ENCODE assay signal across 2 cellular contexts in genomic region chr5:142474426-142474825, GRCh38.
TF ChIP-seq lines count a peak whose summit lies in the region.

No MANE protein-coding gene starts in this region.

TF ChIP-seq in IMR-90, 13 proteins besides CTCF, POLR2A, EP300 and RAD21:
- TF ChIP-seq BHLHE40 (IDR thresholded peaks at IDR 0.05; ENCODE audit: low read depth, low read length) (no peak), USF2 (IDR thresholded peaks at IDR 0.05; ENCODE audit: low read depth, low read length) (no peak), ELK1 (IDR thresholded peaks at IDR 0.05; ENCODE audit: borderline replicate concordance, low read depth, low read length) (no peak)

TF ChIP-seq in K562, 482 proteins besides CTCF, POLR2A, EP300 and RAD21:
- TF ChIP-seq HBP1 (CRISPR knock-in tag; IDR thresholded peaks at IDR 0.05) (no peak), PATZ1 (CRISPR knock-in tag; IDR thresholded peaks at IDR 0.05; ENCODE audit: borderline replicate concordance) (no peak), ATF3 (IDR thresholded peaks at IDR 0.05) (peak; percentile 45), ATF3 (CRISPR knock-in tag; conservative IDR thresholded peaks at IDR 0.05) (no peak), ZNF23 (CRISPR knock-in tag; IDR thresholded peaks at IDR 0.05) (no peak), RUNX1 (IDR thresholded peaks at IDR 0.05; ENCODE audit: low read depth) (no peak)
